In the genomic region with DNA sequence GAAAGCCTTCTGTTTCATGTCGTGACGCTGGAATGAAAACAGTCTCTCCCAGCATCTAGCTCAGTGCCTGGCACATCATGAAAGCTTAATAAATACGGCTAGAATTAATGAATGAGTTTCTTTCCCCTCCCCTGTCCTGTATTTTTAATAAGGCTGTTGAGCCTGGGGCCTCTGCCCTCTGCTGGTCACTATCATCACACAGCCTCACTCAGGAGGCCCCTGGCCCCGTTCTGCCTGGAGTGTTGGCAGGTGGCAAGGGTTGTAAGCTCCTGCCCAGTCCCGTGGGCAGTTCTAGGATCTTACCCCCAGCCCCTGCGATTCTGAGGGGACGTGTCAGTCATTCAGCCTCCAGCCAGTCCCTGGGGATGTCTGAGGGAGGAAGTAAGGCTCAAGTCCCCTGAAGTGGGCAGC, we compare ENCODE assay signal across 14 cellular contexts. TPM values are rescaled to one million over a fixed set of nuclear protein-coding genes. Genes with fewer than 3 reads are reported as not detected.
A peak's percentile ranks its signal among the peaks of the same experiment; 100 is the strongest.
DNase-seq lines count a peak whose midpoint lies in the region; ATAC-seq and TF ChIP-seq lines count a peak whose summit lies in the region.
"Had no signal": no experiment of that assay in that cellular context is flagged by ENCODE, and none has a peak within 500 bp of the region (broad histone marks: within the 10 kb centered on the region; RNA-seq: fewer than 3 reads in every experiment).

No MANE protein-coding gene starts in this region.

- peak overlapping the region; percentile 93 for H3K27ac ChIP-seq in caudate nucleus (ENCODE audit: low read depth, low read length)
- H3K27ac ChIP-seq: left lung, uterus had no signal

- TF ChIP-seq CTCF in AG10803 (conservative IDR thresholded peaks at IDR 0.05; ENCODE audit: low read length) (peak; percentile 47), kidney epithelial cell (IDR thresholded peaks at IDR 0.05; ENCODE audit: insufficient read depth, low read length, poor library complexity, severe bottlenecking) (peak; percentile 9)

- H3K4me3 ChIP-seq in AG10803 (ENCODE audit: low read length) (no peak overlapping the region), kidney epithelial cell (ENCODE audit: low read depth, low read length) (no peak overlapping the region)
- H3K4me3 ChIP-seq: left lung, uterus had no signal

- H3K27me3 ChIP-seq in kidney epithelial cell (ENCODE audit: control insufficient read depth, insufficient read depth, low read length), result no peaks in the 10 kb centered on the region
- H3K27me3 ChIP-seq: uterus had no signal

- DNase-seq in AG10803 (ENCODE audit: low read depth) (peak; percentile 5), HT-29 (ENCODE audit: low spot score) (peak; percentile 29), caudate nucleus (lab: John Stamatoyannopoulos, UW) (peak in 36 of 61 donors; percentile 30 to 71 (median 53)), kidney epithelial cell (ENCODE audit: low read depth) (no peak), DMS79 (lab: John Stamatoyannopoulos, UW) (no peak), OCI-M2 (lab: John Stamatoyannopoulos, UW; ENCODE audit: unreplicated experiment) (no peak)
- DNase-seq: activated naive CD8-positive, alpha-beta T cell treated with anti-CD3 and anti-CD28 coated beads for 36 hours; left lung; NCI-H2029 treated with DMSO at 0.1 percent for 48 hours; stimulated activated CD4-positive, alpha-beta T cell treated with anti-CD3 and anti-CD28 coated beads, Interleukin-15, amount 100 ng/mL, for 24 hours; uterus had no signal

- no peaks in the 10 kb centered on the region for H3K36me3 ChIP-seq in kidney epithelial cell (ENCODE audit: control insufficient read depth, insufficient read depth, low read length)
- H3K36me3 ChIP-seq: left lung, uterus had no signal

- ATAC-seq in GM21367 (IDR thresholded peaks at IDR 0.05; ENCODE audit: unreplicated experiment) (no peak), GM18868 (IDR thresholded peaks at IDR 0.05; ENCODE audit: unreplicated experiment) (no peak)
- ATAC-seq: left lung had no signal

RNA-seq across cellular contexts. Expression of a gene that starts 41.4 kb away (rescaled TPM):
- 0.18 and 0.26 TPM in 2 replicates for total RNA-seq in HT-29 (2014; rRNA removed; shearing (Covaris generic))
- 0.14 TPM in 1 of 2 replicates, not detected in the other for total RNA-seq in kidney epithelial cell
- total RNA-seq: activated CD8-positive, alpha-beta memory T cell treated with anti-CD3 and anti-CD28 coated beads for 36 hours; activated naive CD8-positive, alpha-beta T cell treated with anti-CD3 and anti-CD28 coated beads for 36 hours had no signal

Comparison
In these comparisons a context has a peak if more than half of its experiments do, and no peak if none do; other contexts are left out.
1. DNase-seq: peak in AG10803 (single experiment), HT-29 (single experiment) and caudate nucleus (36 of 61); none in kidney epithelial cell (single experiment), DMS79 (single experiment) and OCI-M2 (single experiment).